12 cellular contexts compared by ENCODE assay signal in genomic region chr21:16454371-16454770, GRCh38.
DNase-seq lines count a peak whose midpoint lies in the region; ATAC-seq and TF ChIP-seq lines count a peak whose summit lies in the region.
"Had no signal": no experiment of that assay in that cellular context is flagged by ENCODE, and none has a peak within 500 bp of the region (broad histone marks: within the 10 kb centered on the region; RNA-seq: fewer than 3 reads in every experiment).

No MANE protein-coding gene starts in this region.

- CTCF ChIA-PET in AG04449 (lab: Yijun Ruan, JAX), result interaction anchor here (1.3 to 1.5 kb wide), 2 partner anchors 8 to 154 kb away, joined by 4 to 5 read pairs; no protein-coding TSS in a partner anchor

- no peaks in the 10 kb centered on the region for H3K27me3 Mint-ChIP-seq in brain
- no peaks in the 10 kb centered on the region for H3K27me3 Mint-ChIP-seq in effector memory CD8-positive, alpha-beta T cell
- H3K27me3 Mint-ChIP-seq: activated CD8-positive, alpha-beta memory T cell treated with anti-CD3 and anti-CD28 coated beads, Interleukin-2, amount 10 ng/mL, durations not matched to agents 7 days and 5 days had no signal

- no peak overlapping the region for H3K9ac ChIP-seq in smooth muscle cell (ENCODE audit: low read depth)

- H3K4me2 ChIP-seq in hepatocyte, result no peak overlapping the region
- H3K4me2 ChIP-seq in smooth muscle cell, result no peak overlapping the region

- DNase-seq in AG04449 (ENCODE audit: low read depth, low spot score) (no peak), Kasumi-1 (lab: John Stamatoyannopoulos, UW) (peak; percentile 0 to 32), hepatocyte (ENCODE audit: low spot score) (no peak), smooth muscle cell (lab: John Stamatoyannopoulos, UW; ENCODE audit: unreplicated experiment) (no peak)
- no peak for DNase-seq in effector memory CD8-positive, alpha-beta T cell
- DNase-seq in stimulated activated CD8-positive, alpha-beta memory T cell treated with anti-CD3 and anti-CD28 coated beads, Interleukin-4, amount 100 ng/mL, for 48 hours, result no peak
- DNase-seq: activated CD8-positive, alpha-beta memory T cell treated with anti-CD3 and anti-CD28 coated beads, Interleukin-2, amount 10 ng/mL, durations not matched to agents 7 days and 5 days; KBM-7; lower lobe of right lung had no signal

- TF ChIP-seq CTCF in AG04449 (IDR thresholded peaks at IDR 0.05; ENCODE audit: insufficient read depth, low read length, missing control alignments) (peak; percentile 5), brain (conservative IDR thresholded peaks at IDR 0.05) (peak; percentile 51 to 65), hepatocyte (IDR thresholded peaks at IDR 0.05; ENCODE audit: poor library complexity) (peak; percentile 33), smooth muscle cell (IDR thresholded peaks at IDR 0.05; ENCODE audit: borderline replicate concordance, insufficient read depth, poor library complexity, severe bottlenecking) (no peak)

- peak overlapping the region in 4 of 5 experiments; percentile 11 to 84 (median 50) for H3K4me3 Mint-ChIP-seq in brain
- H3K4me3 Mint-ChIP-seq in effector memory CD8-positive, alpha-beta T cell, result no peak overlapping the region
- H3K4me3 Mint-ChIP-seq: activated CD8-positive, alpha-beta memory T cell treated with anti-CD3 and anti-CD28 coated beads, Interleukin-2, amount 10 ng/mL, durations not matched to agents 7 days and 5 days had no signal

- H3K27me3 ChIP-seq in hepatocyte (no peaks in the 10 kb centered on the region), smooth muscle cell (ENCODE audit: low read depth) (no peaks in the 10 kb centered on the region)
- H3K27me3 ChIP-seq: SJCRH30 had no signal

- ATAC-seq in effector memory CD8-positive, alpha-beta T cell (replicated peaks), result no peak
- no peak for ATAC-seq in GM21515 (IDR thresholded peaks at IDR 0.05; ENCODE audit: unreplicated experiment)
- ATAC-seq: activated CD8-positive, alpha-beta memory T cell treated with anti-CD3 and anti-CD28 coated beads, Interleukin-2, amount 10 ng/mL, durations not matched to agents 7 days and 5 days; lower lobe of right lung had no signal

- POLR2A ChIA-PET in AG04449 (lab: Yijun Ruan, JAX), result no interaction called here

- no peaks in the 10 kb centered on the region for H4K20me1 ChIP-seq in hepatocyte (ENCODE audit: insufficient read depth, poor library complexity, severe bottlenecking)
- H4K20me1 ChIP-seq in smooth muscle cell (ENCODE audit: low read depth), result no peaks in the 10 kb centered on the region

- peak overlapping the region; percentile 69 to 98 (median 97) for H3K27ac Mint-ChIP-seq in brain
- H3K27ac Mint-ChIP-seq in effector memory CD8-positive, alpha-beta T cell, result no peak overlapping the region
- H3K27ac Mint-ChIP-seq: activated CD8-positive, alpha-beta memory T cell treated with anti-CD3 and anti-CD28 coated beads, Interleukin-2, amount 10 ng/mL, durations not matched to agents 7 days and 5 days had no signal

- H3K36me3 ChIP-seq in hepatocyte (replicated peaks; ENCODE audit: insufficient read depth, low read depth), result no peaks in the 10 kb centered on the region
- no peaks in the 10 kb centered on the region for H3K36me3 ChIP-seq in smooth muscle cell (ENCODE audit: low read depth)
- H3K36me3 ChIP-seq: lower lobe of right lung had no signal

- H3K9me3 ChIP-seq in hepatocyte (ENCODE audit: low read depth) (no peaks in the 10 kb centered on the region), smooth muscle cell (replicated peaks; ENCODE audit: low read depth) (no peaks in the 10 kb centered on the region)
- H3K9me3 ChIP-seq: lower lobe of right lung, SJCRH30 had no signal

- H3K9me2 ChIP-seq in hepatocyte (replicated peaks; ENCODE audit: insufficient read depth), result no peaks in the 10 kb centered on the region

- peaks cover 2% of the 10 kb centered on the region for H3K36me3 Mint-ChIP-seq in brain
- H3K36me3 Mint-ChIP-seq in effector memory CD8-positive, alpha-beta T cell (ENCODE audit: insufficient read depth), result no peaks in the 10 kb centered on the region
- H3K36me3 Mint-ChIP-seq: activated CD8-positive, alpha-beta memory T cell treated with anti-CD3 and anti-CD28 coated beads, Interleukin-2, amount 10 ng/mL, durations not matched to agents 7 days and 5 days had no signal

- H2AFZ ChIP-seq in hepatocyte (no peak overlapping the region), smooth muscle cell (ENCODE audit: low read depth) (no peak overlapping the region)

- H3K9me3 Mint-ChIP-seq in brain, result peaks cover 0 to 2% (median 0%) of the 10 kb centered on the region in 5 experiments
- peaks cover 4 to 8% of the 10 kb centered on the region in 2 donors for H3K9me3 Mint-ChIP-seq in effector memory CD8-positive, alpha-beta T cell

- H3K4me1 Mint-ChIP-seq in brain, result peaks cover 68% of the 10 kb centered on the region
- no peaks in the 10 kb centered on the region for H3K4me1 Mint-ChIP-seq in effector memory CD8-positive, alpha-beta T cell (ENCODE audit: low read depth in 2 of 2)
- H3K4me1 Mint-ChIP-seq: activated CD8-positive, alpha-beta memory T cell treated with anti-CD3 and anti-CD28 coated beads, Interleukin-2, amount 10 ng/mL, durations not matched to agents 7 days and 5 days had no signal

- H3K27ac ChIP-seq in hepatocyte (no peak overlapping the region), smooth muscle cell (ENCODE audit: low read depth) (no peak overlapping the region)
- H3K27ac ChIP-seq: lower lobe of right lung, SJCRH30 had no signal

- H3K4me1 ChIP-seq in hepatocyte (ENCODE audit: insufficient read depth) (no peaks in the 10 kb centered on the region), smooth muscle cell (ENCODE audit: low read depth) (no peaks in the 10 kb centered on the region)
- H3K4me1 ChIP-seq: lower lobe of right lung had no signal

- no peaks in the 10 kb centered on the region for H3F3A ChIP-seq in smooth muscle cell (ENCODE audit: low read depth)

- H3K79me2 ChIP-seq in hepatocyte (no peaks in the 10 kb centered on the region), smooth muscle cell (ENCODE audit: low read depth) (no peaks in the 10 kb centered on the region)

- H3K4me3 ChIP-seq in AG04449 (ENCODE audit: low read depth, low read length) (no peak overlapping the region), hepatocyte (no peak overlapping the region), smooth muscle cell (no peak overlapping the region)
- H3K4me3 ChIP-seq: lower lobe of right lung, SJCRH30 had no signal

Comparison
In these comparisons a context has a peak if more than half of its experiments do, and no peak if none do; other contexts are left out.
1. DNase-seq: peak in Kasumi-1 (2 of 2); none in AG04449 (single experiment), hepatocyte (single experiment), effector memory CD8-positive, alpha-beta T cell (0 of 3), stimulated activated CD8-positive, alpha-beta memory T cell treated with anti-CD3 and anti-CD28 coated beads, Interleukin-4, amount 100 ng/mL, for 48 hours (single experiment) and smooth muscle cell (single experiment).
2. H3K27ac Mint-ChIP-seq: peak in brain (5 of 5); none in effector memory CD8-positive, alpha-beta T cell (0 of 2).
3. H3K4me3 Mint-ChIP-seq: peak in brain (4 of 5); none in effector memory CD8-positive, alpha-beta T cell (0 of 2).